Comparison of ENCODE assay signal across 19 cellular contexts in genomic region chr13:44669534-44669933, GRCh38.
DNase-seq lines count a peak whose midpoint lies in the region; ATAC-seq, FAIRE-seq and TF ChIP-seq lines count a peak whose summit lies in the region.
"Had no signal": no experiment of that assay in that cellular context is flagged by ENCODE, and none has a peak within 500 bp of the region (broad histone marks: within the 10 kb centered on the region; RNA-seq: fewer than 3 reads in every experiment).

No MANE protein-coding gene starts in this region.

- no TSS peak for BruUV-seq in GM12878 (replicated peaks; lab: Mats Ljungman, UMichigan)

- CTCF ChIA-PET in GM12878 (lab: Yijun Ruan, JAX) = no interaction called here

- H3K4me2 ChIP-seq in GM12878 (ENCODE audit: control insufficient read depth, insufficient read depth) (peak overlapping the region; percentile 56; the same call in 1 of the 2 replicates), osteoblast (ENCODE audit: insufficient read depth, low read length) (peak overlapping the region; percentile 78)
- H3K4me2 ChIP-seq: BLaER1 treated with 17β-estradiol and CSF1 and Interleukin-3, amounts not matched to agents 10 nM and 100 nM had no signal

- intact Hi-C loops in GM12878 (cut with micrococcal nuclease; ENCODE audit: unreplicated experiment) = no loop called here

- 62% methylated on average over 4 of the region's 4 CpGs for WGBS in GM12878 (ENCODE audit: insufficient coverage, insufficient replicate concordance, low lambda C conversion rate, missing lambda C conversion rate)

- RAD21 ChIA-PET in GM12878 (lab: Charles Lee; ENCODE audit: unreplicated experiment) = no interaction called here

- H3K27ac ChIP-seq in GM12878 (ENCODE audit: control insufficient read depth, insufficient read depth) (no peak overlapping the region), osteoblast (ENCODE audit: low read depth, low read length) (peak overlapping the region; percentile 89)
- H3K27ac ChIP-seq: BLaER1 treated with 17β-estradiol and CSF1 and Interleukin-3, amounts not matched to agents 10 nM and 100 nM had no signal

- no peak for TF ChIP-seq RAD21 in GM12878 (IDR thresholded peaks at IDR 0.05; ENCODE audit: insufficient read depth, low read depth, low read length)

- SMC1A ChIA-PET in GM12878 (lab: Charles Lee; ENCODE audit: uncharacterized antibody, unreplicated experiment) = no interaction called here

- no peak for TF ChIP-seq POLR2A in GM12878 (IDR thresholded peaks at IDR 0.05; ENCODE audit: low read depth, low read length)

- no peaks in the 10 kb centered on the region for H3K27me3 ChIP-seq in GM12878 (replicated peaks in 1 of 2; ENCODE audit: control insufficient read depth in 2 of 2, insufficient read depth in 2 of 2, low read length in 1 of 2)
- no peaks in the 10 kb centered on the region for H3K27me3 ChIP-seq in osteoblast (ENCODE audit: insufficient read depth, low read length)
- H3K27me3 ChIP-seq: BLaER1 treated with 17β-estradiol and CSF1 and Interleukin-3, amounts not matched to agents 10 nM and 100 nM had no signal

- H3K4me3 ChIP-seq in GM12878 (no peak overlapping the region), osteoblast (ENCODE audit: insufficient read depth, low read length) (no peak overlapping the region)
- H3K4me3 ChIP-seq: BLaER1 treated with 17β-estradiol and CSF1 and Interleukin-3, amounts not matched to agents 10 nM and 100 nM had no signal

- ATAC-seq in HG02759 (IDR thresholded peaks at IDR 0.05; ENCODE audit: unreplicated experiment) (peak; percentile 56), GM12878 (peak; percentile 57), GM18502 (IDR thresholded peaks at IDR 0.05; ENCODE audit: poor library complexity, unreplicated experiment) (no peak)
- ATAC-seq in activated CD4-positive, CD25-positive, alpha-beta regulatory T cell treated with anti-CD3 and anti-CD28 coated beads, Interleukin-2, amount 50 U/mL, for 24 hours = no peak
- ATAC-seq: CD8-positive, alpha-beta T cell; HCT116 had no signal

- no peak for FAIRE-seq in GM12878 (lab: Jason Lieb, UNC)
- FAIRE-seq: GM19239, HTR-8/SVneo had no signal

- in situ Hi-C loops in GM13977 (cut with MboI; ENCODE audit: low pct_unique_long_range_greater_than_20kb, low sequenced_read_pairs, unreplicated experiment) (no loop called here), GM12878 (cut with MboI) (no loop called here), GM13976 (cut with MboI; ENCODE audit: low sequenced_read_pairs, unreplicated experiment) (no loop called here)

- peaks cover 21% of the 10 kb centered on the region for H3K4me1 ChIP-seq in GM12878 (ENCODE audit: control insufficient read depth, insufficient read depth, low read length)
- H3K4me1 ChIP-seq in osteoblast (ENCODE audit: insufficient read depth, low read length) = peaks cover 28% of the 10 kb centered on the region

- H3K79me2 ChIP-seq in GM12878 (ENCODE audit: control insufficient read depth, insufficient read depth, low read length) (no peaks in the 10 kb centered on the region), osteoblast (ENCODE audit: insufficient read depth, low read length) (no peaks in the 10 kb centered on the region)

- H2AFZ ChIP-seq in GM12878 (ENCODE audit: control insufficient read depth, low read depth, low read length) (peak overlapping the region; percentile 75), osteoblast (ENCODE audit: low read length) (no peak overlapping the region)

- H3K9me3 ChIP-seq in GM12878 (replicated peaks; ENCODE audit: control insufficient read depth, insufficient read depth, low read length) = no peaks in the 10 kb centered on the region
- no peaks in the 10 kb centered on the region for H3K9me3 ChIP-seq in osteoblast (ENCODE audit: low read depth, low read length)

- H4K20me1 ChIP-seq in GM12878 (ENCODE audit: control insufficient read depth, insufficient read depth) (no peaks in the 10 kb centered on the region), osteoblast (ENCODE audit: insufficient read depth, low read length) (no peaks in the 10 kb centered on the region)
- H4K20me1 ChIP-seq: BLaER1 treated with 17β-estradiol and CSF1 and Interleukin-3, amounts not matched to agents 10 nM and 100 nM had no signal

- DNase-seq in GM13977 (ENCODE audit: low spot score) (peak; percentile 43), GM12878 (ENCODE audit: low read depth, low spot score) (no peak), osteoblast (ENCODE audit: insufficient read length, low spot score, missing footprints) (no peak), GM13976 (ENCODE audit: low spot score) (no peak)
- no peak for DNase-seq in activated CD4-positive, alpha-beta T cell treated with anti-CD3 and anti-CD28 coated beads for 1 hour
- DNase-seq: Calu3; CD8-positive, alpha-beta T cell; DMS79 treated with DMSO at 0.1 percent for 48 hours; GF-D8; H7; HFFc6; KG1 had no signal

- TF ChIP-seq EP300 in GM12878 (IDR thresholded peaks at IDR 0.05; ENCODE audit: borderline replicate concordance in 1 of 2, control insufficient read depth in 1 of 2, low read depth in 2 of 2, low read length in 2 of 2) = no peak

- POLR2A ChIA-PET in GM12878 (lab: Charles Lee) = no interaction called here

- H3K36me3 ChIP-seq in GM12878 (ENCODE audit: control insufficient read depth in 2 of 2, insufficient read depth in 2 of 2, low read length in 1 of 2) (no peaks in the 10 kb centered on the region), osteoblast (ENCODE audit: insufficient read depth, low read length) (no peaks in the 10 kb centered on the region)
- H3K36me3 ChIP-seq: BLaER1 treated with 17β-estradiol and CSF1 and Interleukin-3, amounts not matched to agents 10 nM and 100 nM had no signal

- no peak overlapping the region; the same call in 1 of the 2 replicates for H3K9ac ChIP-seq in GM12878 (ENCODE audit: control insufficient read depth, insufficient read depth, low read length)
- H3K9ac ChIP-seq: BLaER1 treated with 17β-estradiol and CSF1 and Interleukin-3, amounts not matched to agents 10 nM and 100 nM had no signal

- TF ChIP-seq CTCF in GM13977 (IDR thresholded peaks at IDR 0.05; ENCODE audit: extremely low read depth, insufficient read depth, missing control alignments) = no peak
- TF ChIP-seq CTCF in GM12878 (IDR thresholded peaks at IDR 0.05 in 2 of 3, conservative IDR thresholded peaks at IDR 0.05 in 1 of 3; ENCODE audit: control insufficient read depth in 2 of 3, extremely low read depth in 1 of 3, insufficient read depth in 1 of 3, low read depth in 3 of 3, low read length in 3 of 3) = no peak
- no peak for TF ChIP-seq CTCF in osteoblast (IDR thresholded peaks at IDR 0.05; ENCODE audit: extremely low read depth, low read depth, low read length)
- no peak for TF ChIP-seq CTCF in GM13976 (IDR thresholded peaks at IDR 0.05; ENCODE audit: borderline replicate concordance, control extremely low read depth, extremely low read depth, insufficient read depth, missing control alignments)

TF ChIP-seq in GM12878, 131 proteins besides CTCF, POLR2A, EP300 and RAD21 (continues in another document):
- TF ChIP-seq CREB1 (IDR thresholded peaks at IDR 0.05; ENCODE audit: low read depth) (no peak), PKNOX1 (IDR thresholded peaks at IDR 0.05) (no peak), HDAC6 (IDR thresholded peaks at IDR 0.05; ENCODE audit: unreplicated experiment) (no peak), E2F4 (IDR thresholded peaks at IDR 0.05; ENCODE audit: low read depth, low read length) (no peak), WRNIP1 (IDR thresholded peaks at IDR 0.05; ENCODE audit: borderline replicate concordance, low read depth, low read length) (no peak), MAX (IDR thresholded peaks at IDR 0.05; ENCODE audit: low read depth, low read length) (no peak)

Comparison
In these comparisons a context has a peak if more than half of its experiments do, and no peak if none do; other contexts are left out.
1. ATAC-seq: peak in HG02759 (single experiment) and GM12878 (single experiment); none in activated CD4-positive, CD25-positive, alpha-beta regulatory T cell treated with anti-CD3 and anti-CD28 coated beads, Interleukin-2, amount 50 U/mL, for 24 hours (0 of 2) and GM18502 (single experiment).